In the genomic region with DNA sequence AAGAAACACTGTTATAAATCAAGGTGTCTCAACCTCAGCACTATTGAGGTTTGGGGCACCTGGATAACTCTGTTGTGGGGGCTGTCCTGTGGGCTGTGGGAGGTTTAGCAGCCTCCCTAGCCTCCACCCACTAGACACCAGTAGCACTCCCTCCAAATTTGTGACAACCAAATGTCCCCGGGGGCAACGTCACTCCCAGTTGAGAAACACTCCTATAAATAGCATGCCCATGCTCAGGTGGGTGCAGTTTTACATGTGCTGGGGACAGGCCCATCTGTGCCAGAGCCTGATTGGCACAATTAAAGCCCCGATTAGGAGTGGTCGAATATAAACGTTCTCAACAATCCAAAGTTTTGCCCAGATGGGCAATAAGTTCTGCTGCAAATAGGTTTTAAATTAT, we compare ENCODE assay signal across 17 cellular contexts.
A peak's percentile ranks its signal among the peaks of the same experiment; 100 is the strongest.
DNase-seq lines count a peak whose midpoint lies in the region; ATAC-seq and TF ChIP-seq lines count a peak whose summit lies in the region.
"Had no signal": no experiment of that assay in that cellular context is flagged by ENCODE, and none has a peak within 500 bp of the region (broad histone marks: within the 10 kb centered on the region; RNA-seq: fewer than 3 reads in every experiment).

No MANE protein-coding gene starts in this region.

- in situ Hi-C loops in gastrocnemius medialis (cut with MboI; ENCODE audit: low sequenced_read_pairs in 4 of 4): no loop called here

- CTCF ChIA-PET in activated CD4-positive, alpha-beta memory T cell treated with anti-CD3 and anti-CD28 coated beads for 36 hours (lab: Charles Lee): no interaction called here

- WGBS in esophagus muscularis mucosa: 50% methylated on average over 5 of the region's 5 CpGs

- peak; percentile 8 for DNase-seq in DMS 273 treated with DMSO at 0.1 percent for 48 hours (lab: John Stamatoyannopoulos, UW)
- no peak for DNase-seq in HFFc6
- DNase-seq in esophagus muscularis mucosa (ENCODE audit: extremely low spot score): peak; percentile 80
- DNase-seq in gastrocnemius medialis: peak in 1 of 2 donors; percentile 40
- no peak for DNase-seq in activated CD4-positive, alpha-beta memory T cell treated with anti-CD3 and anti-CD28 coated beads for 36 hours
- no peak for DNase-seq in natural killer cell treated with Interleukin-12 subunit alpha and Interleukin-12 subunit beta and Interleukin-15 and Interleukin-18, amount 100 ng/mL, for 72 hours (ENCODE audit: low spot score)
- DNase-seq: BE2C; CD8-positive, alpha-beta T cell; COR-L47; DMS53; H7 had no signal

- peak overlapping the region; percentile 79; the same call in 1 of the 2 replicates for H3K27ac Mint-ChIP-seq in HFFc6
- no peak overlapping the region for H3K27ac Mint-ChIP-seq in activated CD4-positive, alpha-beta memory T cell treated with anti-CD3 and anti-CD28 coated beads for 36 hours
- no peak overlapping the region for H3K27ac Mint-ChIP-seq in natural killer cell treated with Interleukin-12 subunit alpha and Interleukin-12 subunit beta and Interleukin-15 and Interleukin-18, amount 100 ng/mL, for 72 hours
- H3K27ac Mint-ChIP-seq: CD14-positive monocyte; CD8-positive, alpha-beta T cell had no signal

- no peak for TF ChIP-seq EP300 in esophagus muscularis mucosa (IDR thresholded peaks at IDR 0.05)

- TF ChIP-seq POLR2A in esophagus muscularis mucosa (IDR thresholded peaks at IDR 0.05; ENCODE audit: low read depth) (no peak), gastrocnemius medialis (IDR thresholded peaks at IDR 0.05) (peak in 1 of 2 donors; percentile 31)

- H3K4me3 ChIP-seq in esophagus muscularis mucosa: no peak overlapping the region
- H3K4me3 ChIP-seq in gastrocnemius medialis: no peak overlapping the region
- H3K4me3 ChIP-seq: A549, GM12878 had no signal

- ATAC-seq in gastrocnemius medialis (peak; percentile 63 to 71), GM18861 (IDR thresholded peaks at IDR 0.05; ENCODE audit: unreplicated experiment) (no peak), GM21723 (IDR thresholded peaks at IDR 0.05; ENCODE audit: unreplicated experiment) (no peak)
- ATAC-seq in natural killer cell treated with Interleukin-12 subunit alpha and Interleukin-12 subunit beta and Interleukin-15 and Interleukin-18, amount 100 ng/mL, for 72 hours: no peak
- ATAC-seq: A549; CD8-positive, alpha-beta T cell; GM12878; HepG2 had no signal

- H3K27me3 ChIP-seq in esophagus muscularis mucosa: no peaks in the 10 kb centered on the region
- H3K27me3 ChIP-seq in gastrocnemius medialis: no peaks in the 10 kb centered on the region
- H3K27me3 ChIP-seq: BE2C had no signal

- no peaks in the 10 kb centered on the region for H3K36me3 ChIP-seq in esophagus muscularis mucosa
- H3K36me3 ChIP-seq in gastrocnemius medialis: no peaks in the 10 kb centered on the region
- H3K36me3 ChIP-seq: BE2C had no signal

- H3K9me3 Mint-ChIP-seq in HFFc6: no peaks in the 10 kb centered on the region
- H3K9me3 Mint-ChIP-seq in activated CD4-positive, alpha-beta memory T cell treated with anti-CD3 and anti-CD28 coated beads for 36 hours: no peaks in the 10 kb centered on the region
- H3K9me3 Mint-ChIP-seq in natural killer cell treated with Interleukin-12 subunit alpha and Interleukin-12 subunit beta and Interleukin-15 and Interleukin-18, amount 100 ng/mL, for 72 hours: no peaks in the 10 kb centered on the region
- H3K9me3 Mint-ChIP-seq: CD14-positive monocyte; CD8-positive, alpha-beta T cell had no signal

- peak overlapping the region; percentile 63 to 78 (median 74) for H3K27ac ChIP-seq in esophagus muscularis mucosa (replicated peaks in 1 of 4)
- peak overlapping the region; percentile 54 to 74 (median 65) for H3K27ac ChIP-seq in gastrocnemius medialis

- TF ChIP-seq CTCF in HFFc6 (IDR thresholded peaks at IDR 0.05) (no peak), esophagus muscularis mucosa (IDR thresholded peaks at IDR 0.05) (no peak), gastrocnemius medialis (IDR thresholded peaks at IDR 0.05 in 4 of 5, conservative IDR thresholded peaks at IDR 0.05 in 1 of 5) (no peak)

- POLR2A ChIA-PET in activated CD4-positive, alpha-beta memory T cell treated with anti-CD3 and anti-CD28 coated beads for 36 hours (lab: Charles Lee): no interaction called here

- no peaks in the 10 kb centered on the region for H3K9me3 ChIP-seq in esophagus muscularis mucosa
- no peaks in the 10 kb centered on the region for H3K9me3 ChIP-seq in gastrocnemius medialis
- H3K9me3 ChIP-seq: A549, BE2C had no signal

- H3K4me1 Mint-ChIP-seq in HFFc6 (ENCODE audit: low read depth): peaks cover 52% of the 10 kb centered on the region
- H3K4me1 Mint-ChIP-seq in activated CD4-positive, alpha-beta memory T cell treated with anti-CD3 and anti-CD28 coated beads for 36 hours (ENCODE audit: low read depth): no peaks in the 10 kb centered on the region
- no peaks in the 10 kb centered on the region for H3K4me1 Mint-ChIP-seq in natural killer cell treated with Interleukin-12 subunit alpha and Interleukin-12 subunit beta and Interleukin-15 and Interleukin-18, amount 100 ng/mL, for 72 hours (ENCODE audit: low read depth in 2 of 2)
- H3K4me1 Mint-ChIP-seq: CD14-positive monocyte had no signal

- intact Hi-C loops in esophagus muscularis mucosa (cut with DNase I) (no loop called here), gastrocnemius medialis (cut with DNase I; ENCODE audit: low total_unique reads) (no loop called here)
- intact Hi-C loops in activated CD4-positive, alpha-beta memory T cell treated with anti-CD3 and anti-CD28 coated beads for 36 hours (cut with micrococcal nuclease): no loop called here

- H3K27me3 Mint-ChIP-seq in HFFc6 (ENCODE audit: insufficient read depth): no peaks in the 10 kb centered on the region; the same call in 1 of the 2 replicates
- H3K27me3 Mint-ChIP-seq in activated CD4-positive, alpha-beta memory T cell treated with anti-CD3 and anti-CD28 coated beads for 36 hours: no peaks in the 10 kb centered on the region
- H3K27me3 Mint-ChIP-seq in natural killer cell treated with Interleukin-12 subunit alpha and Interleukin-12 subunit beta and Interleukin-15 and Interleukin-18, amount 100 ng/mL, for 72 hours: peaks cover 2 to 9% of the 10 kb centered on the region in 2 donors

- H3K4me1 ChIP-seq in esophagus muscularis mucosa (peaks cover 8 to 48% (median 39%) of the 10 kb centered on the region in 4 donors), gastrocnemius medialis (peaks cover 22 to 24% of the 10 kb centered on the region in 2 donors)
- H3K4me1 ChIP-seq: BE2C had no signal

- H3K36me3 Mint-ChIP-seq in HFFc6 (ENCODE audit: low read depth): no peaks in the 10 kb centered on the region
- no peaks in the 10 kb centered on the region for H3K36me3 Mint-ChIP-seq in activated CD4-positive, alpha-beta memory T cell treated with anti-CD3 and anti-CD28 coated beads for 36 hours
- no peaks in the 10 kb centered on the region for H3K36me3 Mint-ChIP-seq in natural killer cell treated with Interleukin-12 subunit alpha and Interleukin-12 subunit beta and Interleukin-15 and Interleukin-18, amount 100 ng/mL, for 72 hours
- H3K36me3 Mint-ChIP-seq: CD14-positive monocyte; CD8-positive, alpha-beta T cell had no signal

- H3K4me3 Mint-ChIP-seq in HFFc6: no peak overlapping the region
- H3K4me3 Mint-ChIP-seq in activated CD4-positive, alpha-beta memory T cell treated with anti-CD3 and anti-CD28 coated beads for 36 hours: no peak overlapping the region
- H3K4me3 Mint-ChIP-seq in natural killer cell treated with Interleukin-12 subunit alpha and Interleukin-12 subunit beta and Interleukin-15 and Interleukin-18, amount 100 ng/mL, for 72 hours: no peak overlapping the region
- H3K4me3 Mint-ChIP-seq: CD14-positive monocyte; CD8-positive, alpha-beta T cell had no signal

Comparison
In these comparisons a context has a peak if more than half of its experiments do, and no peak if none do; other contexts are left out.
1. DNase-seq: peak in DMS 273 treated with DMSO at 0.1 percent for 48 hours (single experiment) and esophagus muscularis mucosa (single experiment); none in HFFc6 (single experiment), activated CD4-positive, alpha-beta memory T cell treated with anti-CD3 and anti-CD28 coated beads for 36 hours (single experiment) and natural killer cell treated with Interleukin-12 subunit alpha and Interleukin-12 subunit beta and Interleukin-15 and Interleukin-18, amount 100 ng/mL, for 72 hours (single experiment).
2. ATAC-seq: peak in gastrocnemius medialis (2 of 2); none in GM18861 (single experiment), natural killer cell treated with Interleukin-12 subunit alpha and Interleukin-12 subunit beta and Interleukin-15 and Interleukin-18, amount 100 ng/mL, for 72 hours (0 of 2) and GM21723 (single experiment).